ENCODE assay signal across 9 cellular contexts in the genomic region with DNA sequence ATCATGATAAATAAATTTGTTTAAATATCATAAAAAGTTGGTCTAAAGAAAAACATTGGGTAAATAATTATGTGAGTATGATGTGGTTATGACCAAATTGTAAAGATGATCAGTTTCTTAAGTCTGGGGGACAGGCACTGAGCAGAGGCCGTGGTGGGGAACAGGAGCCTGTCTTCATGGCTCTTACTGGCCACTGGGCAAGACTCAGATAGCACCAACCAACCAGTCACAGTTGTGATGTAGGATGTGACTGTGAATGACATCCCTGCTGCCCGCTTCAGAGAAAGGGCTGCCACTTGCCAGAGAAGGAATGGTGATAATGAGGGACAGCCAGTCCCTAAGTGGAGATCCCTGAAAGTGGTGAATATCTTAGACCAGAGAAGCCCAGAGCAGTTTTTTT. TPM values are rescaled to one million over a fixed set of nuclear protein-coding genes. Genes with fewer than 3 reads are reported as not detected.
A peak's percentile ranks its signal among the peaks of the same experiment; 100 is the strongest.
DNase-seq lines count a peak whose midpoint lies in the region; ATAC-seq and TF ChIP-seq lines count a peak whose summit lies in the region.
"Had no signal": no experiment of that assay in that cellular context is flagged by ENCODE, and none has a peak within 500 bp of the region (broad histone marks: within the 10 kb centered on the region; RNA-seq: fewer than 3 reads in every experiment).

No MANE protein-coding gene starts in this region.

- peak; percentile 38 for ATAC-seq in Right ventricle myocardium inferior

- no peak overlapping the region for H3K4me3 ChIP-seq in right atrium auricular region

- peaks cover 0 to 8% (median 0%) of the 10 kb centered on the region in 3 donors for H3K27me3 Mint-ChIP-seq in immature natural killer cell (ENCODE audit: low read depth in 3 of 3)
- H3K27me3 Mint-ChIP-seq in type B pancreatic cell, result no peaks in the 10 kb centered on the region

- peak overlapping the region in 1 of 2 donors; percentile 3 for H3K27ac ChIP-seq in right atrium auricular region

- intact Hi-C loops in Right ventricle myocardium inferior (cut with DNase I), result no loop called here

- H3K4me1 Mint-ChIP-seq in immature natural killer cell (peaks cover 61 to 78% of the 10 kb centered on the region in 2 donors), type B pancreatic cell (ENCODE audit: unreplicated experiment) (peaks cover 45% of the 10 kb centered on the region)

- peaks cover 0 to 28% of the 10 kb centered on the region in 2 donors for H3K4me1 ChIP-seq in right atrium auricular region

- peaks cover 0 to 8% (median 4%) of the 10 kb centered on the region in 3 donors for H3K36me3 Mint-ChIP-seq in immature natural killer cell
- no peaks in the 10 kb centered on the region for H3K36me3 Mint-ChIP-seq in type B pancreatic cell

- no peaks in the 10 kb centered on the region for H3K36me3 ChIP-seq in right atrium auricular region

- no peaks in the 10 kb centered on the region for H3K27me3 ChIP-seq in right atrium auricular region

- H3K9me3 Mint-ChIP-seq in immature natural killer cell (no peaks in the 10 kb centered on the region), type B pancreatic cell (no peaks in the 10 kb centered on the region)

- H3K9me3 ChIP-seq in right atrium auricular region, result no peaks in the 10 kb centered on the region

- TF ChIP-seq CTCF in right atrium auricular region (IDR thresholded peaks at IDR 0.05) (no peak), type B pancreatic cell (conservative IDR thresholded peaks at IDR 0.05) (no peak)

- H3K4me3 Mint-ChIP-seq in immature natural killer cell (peak overlapping the region in 1 of 5 donors; percentile 27), type B pancreatic cell (no peak overlapping the region)

- H3K27ac Mint-ChIP-seq in immature natural killer cell, result peak overlapping the region; percentile 76 to 88 (median 80)
- H3K27ac Mint-ChIP-seq in type B pancreatic cell, result peak overlapping the region; percentile 53

- DNase-seq in Right ventricle myocardium inferior (ENCODE audit: missing footprints) (no peak), right atrium auricular region (ENCODE audit: low spot score) (no peak), OCI-M1 (lab: John Stamatoyannopoulos, UW) (peak; percentile 44), immature natural killer cell (no peak), type B pancreatic cell (ENCODE audit: extremely low spot score, unreplicated experiment) (no peak), NCI-H510A (lab: John Stamatoyannopoulos, UW) (no peak), HK-2 (ENCODE audit: unreplicated experiment) (no peak)
- DNase-seq in activated CD8-positive, alpha-beta memory T cell treated with anti-CD3 and anti-CD28 coated beads for 24 hours, result no peak
- DNase-seq: activated effector memory CD4-positive, alpha-beta T cell treated with Interleukin-2 at 50 U/mL for 16 hours had no signal

RNA-seq across cellular contexts. Expression of a gene that starts 7.0 kb away (rescaled TPM):
- 7.2 TPM for total RNA-seq in Right ventricle myocardium inferior
- 1 to 10 TPM; 3.4 to 8.0 TPM for total RNA-seq in right atrium auricular region
- 10 to 100 TPM; 10.0 to 19.0 (median 18.0) TPM for polyA plus RNA-seq in immature natural killer cell
- 18.6 and 21.6 TPM in 2 replicates for total RNA-seq in type B pancreatic cell (ENCODE audit: low replicate concordance)
